ENCODE assay signal across 14 cellular contexts in the genomic region with DNA sequence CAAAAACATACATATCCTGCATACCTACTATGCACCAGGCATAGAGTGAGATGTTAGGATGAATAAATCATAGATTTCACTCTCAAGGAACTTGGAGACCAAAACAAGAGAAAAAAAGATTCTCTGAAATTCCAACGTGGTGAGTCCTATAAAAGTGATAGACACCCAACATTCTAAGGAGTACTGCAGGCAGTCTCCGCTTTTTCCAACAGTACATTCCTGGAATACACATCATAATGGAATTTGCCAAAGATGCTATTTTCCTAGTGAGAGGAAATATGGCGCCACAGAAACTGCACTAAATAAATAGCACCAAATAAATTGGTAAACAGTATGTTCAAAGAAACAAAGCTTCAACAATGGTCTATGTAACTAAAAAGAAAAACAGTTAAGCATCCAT. TPM values are rescaled to one million over a fixed set of nuclear protein-coding genes. Genes with fewer than 3 reads are reported as not detected.
A peak's percentile ranks its signal among the peaks of the same experiment; 100 is the strongest.
DNase-seq lines count a peak whose midpoint lies in the region; ATAC-seq, FAIRE-seq and TF ChIP-seq lines count a peak whose summit lies in the region.
"Had no signal": no experiment of that assay in that cellular context is flagged by ENCODE, and none has a peak within 500 bp of the region (broad histone marks: within the 10 kb centered on the region; RNA-seq: fewer than 3 reads in every experiment).

No MANE protein-coding gene starts in this region.

- in situ Hi-C loops in ACHN (cut with HindIII; ENCODE audit: low pct_ligation_motif_present, low pct_unique_long_range_greater_than_20kb, low sequenced_read_pairs) = no loop called here

- H3K27ac ChIP-seq in foreskin keratinocyte = no peak overlapping the region

- H3K36me3 Mint-ChIP-seq in activated CD8-positive, alpha-beta T cell treated with anti-CD3 and anti-CD28 coated beads, Interleukin-2, amount 10 ng/mL, durations not matched to agents 7 days and 5 days (ENCODE audit: low read depth) = peaks cover 94% of the 10 kb centered on the region

- no peaks in the 10 kb centered on the region for H3K27me3 ChIP-seq in foreskin keratinocyte
- H3K27me3 ChIP-seq: thyroid gland had no signal

- TF ChIP-seq CTCF in foreskin keratinocyte (conservative IDR thresholded peaks at IDR 0.05) = no peak

- H3K27ac Mint-ChIP-seq in activated CD8-positive, alpha-beta T cell treated with anti-CD3 and anti-CD28 coated beads, Interleukin-2, amount 10 ng/mL, durations not matched to agents 7 days and 5 days = peak overlapping the region; percentile 81

- H3K4me1 ChIP-seq in foreskin keratinocyte = peaks cover 17% of the 10 kb centered on the region

- peak; percentile 84 for FAIRE-seq in H54 (lab: Jason Lieb, UNC)
- FAIRE-seq: D721Med had no signal

- CTCF ChIA-PET in activated CD8-positive, alpha-beta T cell treated with anti-CD3 and anti-CD28 coated beads, Interleukin-2, amount 10 ng/mL, durations not matched to agents 7 days and 5 days (lab: Charles Lee) = interaction anchor here (0.9 to 4.7 kb wide), 4 partner anchors 49 to 105 kb away, joined by 3 to 33 read pairs (median 4); no protein-coding TSS in a partner anchor

- ATAC-seq in activated CD8-positive, alpha-beta T cell treated with anti-CD3 and anti-CD28 coated beads, Interleukin-2, amount 10 ng/mL, durations not matched to agents 7 days and 5 days = no peak
- ATAC-seq in foreskin keratinocyte (peak; percentile 86), HG03439 (IDR thresholded peaks at IDR 0.05; ENCODE audit: unreplicated experiment) (no peak)

- no peak for TF ChIP-seq POLR2A in H54 (IDR thresholded peaks at IDR 0.05; ENCODE audit: low read depth, low read length)

- no peak overlapping the region for H3K4me3 Mint-ChIP-seq in activated CD8-positive, alpha-beta T cell treated with anti-CD3 and anti-CD28 coated beads, Interleukin-2, amount 10 ng/mL, durations not matched to agents 7 days and 5 days

- DNase-seq in ACHN = peak; percentile 90
- DNase-seq in H54 (ENCODE audit: insufficient read length, low spot score) = peak; percentile 11
- no peak for DNase-seq in activated CD8-positive, alpha-beta T cell treated with anti-CD3 and anti-CD28 coated beads, Interleukin-2, amount 10 ng/mL, durations not matched to agents 7 days and 5 days
- DNase-seq in foreskin keratinocyte = peak; percentile 61 to 75
- no peak for DNase-seq in HuH-7.5 (ENCODE audit: low spot score)
- no peak for DNase-seq in stimulated activated CD4-positive, alpha-beta T cell treated with anti-CD3 and anti-CD28 coated beads, Interleukin-2, amount 100 ng/mL, for 48 hours
- no peak for DNase-seq in SIG-M5 treated with dmso at 0.1 percent for 504 hours (lab: John Stamatoyannopoulos, UW; ENCODE audit: unreplicated experiment)
- DNase-seq: activated CD4-positive, CD25-positive, alpha-beta regulatory T cell; head of caudate nucleus; NCI-H1092 treated with DMSO at 0.1 percent for 48 hours; stimulated activated CD4-positive, alpha-beta T cell treated with anti-CD3 and anti-CD28 coated beads, Interleukin-4, amount 100 ng/mL, for 4 hours; thyroid gland had no signal

- H3K27me3 Mint-ChIP-seq in activated CD8-positive, alpha-beta T cell treated with anti-CD3 and anti-CD28 coated beads, Interleukin-2, amount 10 ng/mL, durations not matched to agents 7 days and 5 days (ENCODE audit: low read depth) = no peaks in the 10 kb centered on the region

- POLR2A ChIA-PET in activated CD8-positive, alpha-beta T cell treated with anti-CD3 and anti-CD28 coated beads, Interleukin-2, amount 10 ng/mL, durations not matched to agents 7 days and 5 days (lab: Charles Lee) = interaction anchor here (0.7 kb wide), 1 partner anchor 12 kb away, joined by 3 read pairs; no protein-coding TSS in a partner anchor

- H3K9me3 Mint-ChIP-seq in activated CD8-positive, alpha-beta T cell treated with anti-CD3 and anti-CD28 coated beads, Interleukin-2, amount 10 ng/mL, durations not matched to agents 7 days and 5 days (ENCODE audit: insufficient read depth) = no peaks in the 10 kb centered on the region

- peaks cover 84% of the 10 kb centered on the region for H3K4me1 Mint-ChIP-seq in activated CD8-positive, alpha-beta T cell treated with anti-CD3 and anti-CD28 coated beads, Interleukin-2, amount 10 ng/mL, durations not matched to agents 7 days and 5 days (ENCODE audit: low read depth)

RNA-seq across cellular contexts. Expression of gene TMEM123, which starts 6.0 kb away (rescaled TPM):
- total RNA-seq in activated CD8-positive, alpha-beta T cell treated with anti-CD3 and anti-CD28 coated beads, Interleukin-2, amount 10 ng/mL, durations not matched to agents 7 days and 5 days = 100 to 1,000 TPM; 434 to 461 TPM
- 213 and 269 TPM in 2 replicates for total RNA-seq in foreskin keratinocyte
- polyA plus RNA-seq in foreskin keratinocyte = 54.6 and 70.6 TPM in 2 replicates

Comparison
In these comparisons a context has a peak if more than half of its experiments do, and no peak if none do; other contexts are left out.
1. DNase-seq: peak in ACHN (single experiment), H54 (single experiment) and foreskin keratinocyte (2 of 2); none in activated CD8-positive, alpha-beta T cell treated with anti-CD3 and anti-CD28 coated beads, Interleukin-2, amount 10 ng/mL, durations not matched to agents 7 days and 5 days (single experiment), HuH-7.5 (single experiment), stimulated activated CD4-positive, alpha-beta T cell treated with anti-CD3 and anti-CD28 coated beads, Interleukin-2, amount 100 ng/mL, for 48 hours (0 of 2) and SIG-M5 treated with dmso at 0.1 percent for 504 hours (single experiment).